Comparison of ENCODE assay signal across 18 cellular contexts in genomic region chr5:66616495-66617222, GRCh38. TPM values are rescaled to one million over a fixed set of nuclear protein-coding genes. Genes with fewer than 3 reads are reported as not detected.
DNase-seq lines count a peak whose midpoint lies in the region; ATAC-seq and TF ChIP-seq lines count a peak whose summit lies in the region.
"Had no signal": no experiment of that assay in that cellular context is flagged by ENCODE, and none has a peak within 500 bp of the region (broad histone marks: within the 10 kb centered on the region; RNA-seq: fewer than 3 reads in every experiment).

No MANE protein-coding gene starts in this region.

- no peaks in the 10 kb centered on the region for H3K36me3 Mint-ChIP-seq in endodermal cell (ENCODE audit: low read depth)
- H3K36me3 Mint-ChIP-seq: activated naive CD8-positive, alpha-beta T cell treated with anti-CD3 and anti-CD28 coated beads for 36 hours; CD14-positive monocyte; immature natural killer cell had no signal

- ATAC-seq in HG02759 (IDR thresholded peaks at IDR 0.05; ENCODE audit: unreplicated experiment): peak; percentile 14

- H3K4me1 ChIP-seq in mesendoderm (ENCODE audit: control insufficient read depth, low read depth, low read length): no peaks in the 10 kb centered on the region
- H3K4me1 ChIP-seq in stomach: peaks cover 0 to 12% (median 0%) of the 10 kb centered on the region in 4 donors
- H3K4me1 ChIP-seq in endodermal cell (ENCODE audit: control insufficient read depth, insufficient read depth, low read length): peaks cover 3% of the 10 kb centered on the region

- H3K4me3 ChIP-seq in mesendoderm (ENCODE audit: low read length) (no peak overlapping the region), stomach (no peak overlapping the region), endodermal cell (ENCODE audit: low read length) (no peak overlapping the region)
- H3K4me3 ChIP-seq: cardiac muscle cell, thoracic aorta had no signal

- no peak overlapping the region for H3K56ac ChIP-seq in mesendoderm (ENCODE audit: low read length)

- H2BK120ac ChIP-seq in mesendoderm (ENCODE audit: low read depth, low read length): no peak overlapping the region

- H3K27ac ChIP-seq in VCaP (peak overlapping the region; percentile 49), mesendoderm (ENCODE audit: low read depth, low read length) (no peak overlapping the region), stomach (no peak overlapping the region), endodermal cell (ENCODE audit: low read depth, low read length) (no peak overlapping the region)
- H3K27ac ChIP-seq: 22Rv1, cardiac muscle cell, thoracic aorta had no signal

- H3K9me3 ChIP-seq in stomach (no peaks in the 10 kb centered on the region), endodermal cell (ENCODE audit: control insufficient read depth, low read length) (no peaks in the 10 kb centered on the region)
- H3K9me3 ChIP-seq: thoracic aorta had no signal

- H3K23ac ChIP-seq in mesendoderm (ENCODE audit: low read length): no peak overlapping the region

- peak overlapping the region; percentile 40 for H3K18ac ChIP-seq in mesendoderm (ENCODE audit: low read length)

- H3K79me2 ChIP-seq in mesendoderm (ENCODE audit: control insufficient read depth, insufficient read depth, low read length): no peaks in the 10 kb centered on the region

- intact Hi-C loops in stomach (cut with DNase I; ENCODE audit: low total_unique reads): no loop called here

- H3K4me2 ChIP-seq in mesendoderm (ENCODE audit: low read length): no peak overlapping the region

- DNase-seq in NCI-H1105 treated with DMSO at 0.1 percent for 48 hours (lab: John Stamatoyannopoulos, UW): peak; percentile 24
- no peak for DNase-seq in NCI-H1105 (lab: John Stamatoyannopoulos, UW)
- DNase-seq in mesendoderm: no peak
- no peak for DNase-seq in stomach
- no peak for DNase-seq in endodermal cell
- DNase-seq in glomerular visceral epithelial cell (ENCODE audit: extremely low spot score): no peak
- DNase-seq: activated naive CD8-positive, alpha-beta T cell treated with anti-CD3 and anti-CD28 coated beads for 36 hours; DMS79; foreskin melanocyte; immature natural killer cell; NCI-H2081 treated with DMSO at 0.1 percent for 48 hours had no signal

- no peak overlapping the region for H4K5ac ChIP-seq in mesendoderm (ENCODE audit: low read length)

- H4K8ac ChIP-seq in mesendoderm (ENCODE audit: low read depth, low read length): no peak overlapping the region

- no peaks in the 10 kb centered on the region for H3K9me3 Mint-ChIP-seq in endodermal cell
- H3K9me3 Mint-ChIP-seq: activated naive CD8-positive, alpha-beta T cell treated with anti-CD3 and anti-CD28 coated beads for 36 hours had no signal

- no peaks in the 10 kb centered on the region for H3K79me1 ChIP-seq in mesendoderm (ENCODE audit: low read length)

- H2BK15ac ChIP-seq in mesendoderm (replicated peaks; ENCODE audit: low read depth): no peak overlapping the region

- no peak for TF ChIP-seq CTCF in VCaP (conservative IDR thresholded peaks at IDR 0.05)
- no peak for TF ChIP-seq CTCF in stomach (IDR thresholded peaks at IDR 0.05)
- no peak for TF ChIP-seq CTCF in endodermal cell (conservative IDR thresholded peaks at IDR 0.05)

- H3K27ac Mint-ChIP-seq in endodermal cell: no peak overlapping the region
- H3K27ac Mint-ChIP-seq: immature natural killer cell had no signal

- H3K9ac ChIP-seq in mesendoderm (ENCODE audit: low read length) (no peak overlapping the region), endodermal cell (ENCODE audit: extremely low read depth, low read length, poor library complexity, severe bottlenecking) (no peak overlapping the region)

- H2AK5ac ChIP-seq in mesendoderm (ENCODE audit: low read length): no peak overlapping the region

- H3K27me3 ChIP-seq in mesendoderm (ENCODE audit: insufficient read depth, low read length, poor library complexity): no peaks in the 10 kb centered on the region
- H3K27me3 ChIP-seq in stomach: no peaks in the 10 kb centered on the region
- no peaks in the 10 kb centered on the region for H3K27me3 ChIP-seq in endodermal cell (ENCODE audit: control insufficient read depth, insufficient read depth, low read length, poor library complexity, severe bottlenecking)
- H3K27me3 ChIP-seq: cardiac muscle cell had no signal

- no peak for TF ChIP-seq POLR2A in stomach (IDR thresholded peaks at IDR 0.05)

- no peak overlapping the region for H3K4ac ChIP-seq in mesendoderm (ENCODE audit: low read depth, low read length)

- no CpG with 5 or more reads among the region's 3 CpGs for WGBS in mesendoderm (ENCODE audit: extremely low coverage, insufficient coverage, low lambda C conversion rate)
- 37 to 49% (median 43%) methylated on average over 3 of the region's 3 CpGs for WGBS in stomach, 5 donors
- WGBS in endodermal cell (ENCODE audit: insufficient coverage in 1 of 2, insufficient read length in 1 of 2), 2 experiments: 96 to 100% methylated on average over 2 to 3 of the region's 3 CpGs

- H3K27me3 Mint-ChIP-seq in endodermal cell (ENCODE audit: insufficient read depth): no peaks in the 10 kb centered on the region
- H3K27me3 Mint-ChIP-seq: progenitor cell of endocrine pancreas had no signal

- peaks cover 19% of the 10 kb centered on the region for H3K4me1 Mint-ChIP-seq in endodermal cell

- H3K36me3 ChIP-seq in mesendoderm (ENCODE audit: control insufficient read depth, insufficient read depth, low read length) (no peaks in the 10 kb centered on the region), stomach (no peaks in the 10 kb centered on the region), endodermal cell (ENCODE audit: control insufficient read depth, insufficient read depth, low read length) (no peaks in the 10 kb centered on the region)
- H3K36me3 ChIP-seq: cardiac muscle cell, thoracic aorta had no signal

- no peak overlapping the region for H2BK5ac ChIP-seq in mesendoderm (ENCODE audit: low read length)

- no peak overlapping the region for H3K4me3 Mint-ChIP-seq in endodermal cell
- H3K4me3 Mint-ChIP-seq: activated naive CD8-positive, alpha-beta T cell treated with anti-CD3 and anti-CD28 coated beads for 36 hours; CD14-positive monocyte; immature natural killer cell had no signal

- TF ChIP-seq EP300 in stomach (IDR thresholded peaks at IDR 0.05): no peak

RNA-seq across cellular contexts. Expression of gene MAST4, which starts 20.5 kb away (rescaled TPM):
- 4.1 TPM for polyA plus RNA-seq in mesendoderm (2013, experiment 1 of 2)
- polyA plus RNA-seq in mesendoderm (2013, experiment 2 of 2): 3.7 TPM
- 10 to 100 TPM; 30.9 to 52.5 (median 33.5) TPM for total RNA-seq in stomach
- polyA plus RNA-seq in stomach: 10 to 100 TPM in 1 of 3 donors, 1 to 10 TPM in 2; 1.5 to 11.7 (median 5.2) TPM
- total RNA-seq in endodermal cell: 10 to 100 TPM; 11.0 to 11.5 TPM
- polyA plus RNA-seq in endodermal cell (2013, experiment 1 of 2): 6.2 TPM
- polyA plus RNA-seq in endodermal cell (2013, experiment 2 of 2): 4.3 TPM
